Comparison of ENCODE assay signal across 28 cellular contexts in genomic region chr4:140575489-140575888, GRCh38. TPM values are rescaled to one million over a fixed set of nuclear protein-coding genes. Genes with fewer than 3 reads are reported as not detected.
A peak's percentile ranks its signal among the peaks of the same experiment; 100 is the strongest.
DNase-seq lines count a peak whose midpoint lies in the region; ATAC-seq, FAIRE-seq and TF ChIP-seq lines count a peak whose summit lies in the region.
"Had no signal": no experiment of that assay in that cellular context is flagged by ENCODE, and none has a peak within 500 bp of the region (broad histone marks: within the 10 kb centered on the region; RNA-seq: fewer than 3 reads in every experiment).

No MANE protein-coding gene starts in this region.

- TF ChIP-seq CTCF in GM23338 (conservative IDR thresholded peaks at IDR 0.05; ENCODE audit: low read depth in 2 of 2) (no peak), H1 (IDR thresholded peaks at IDR 0.05; ENCODE audit: control extremely low read depth in 1 of 3, insufficient read depth in 1 of 3, low read depth in 1 of 3, low read length in 3 of 3) (no peak), neural progenitor cell (IDR thresholded peaks at IDR 0.05) (no peak)

- no peaks in the 10 kb centered on the region for H4K20me1 ChIP-seq in GM23338 (replicated peaks; ENCODE audit: insufficient read depth)
- no peaks in the 10 kb centered on the region for H4K20me1 ChIP-seq in H1 (replicated peaks in 1 of 2; ENCODE audit: control insufficient read depth in 1 of 2, insufficient read depth in 2 of 2, low read length in 2 of 2)
- no peaks in the 10 kb centered on the region for H4K20me1 ChIP-seq in neural progenitor cell (ENCODE audit: low read depth)
- H4K20me1 ChIP-seq: BLaER1 had no signal

- H3K36me3 Mint-ChIP-seq in GM23338 (ENCODE audit: low read depth) = no peaks in the 10 kb centered on the region
- no peaks in the 10 kb centered on the region for H3K36me3 Mint-ChIP-seq in neural progenitor cell
- H3K36me3 Mint-ChIP-seq: CD14-positive monocyte; CD4-positive, CD25-positive, alpha-beta regulatory T cell; CD8-positive, alpha-beta memory T cell had no signal

- no peak overlapping the region for H3K56ac ChIP-seq in H1 (replicated peaks; ENCODE audit: insufficient read length, low read depth, low read length)

- no peak for TF ChIP-seq RAD21 in H1 (IDR thresholded peaks at IDR 0.05 in 1 of 2, conservative IDR thresholded peaks at IDR 0.05 in 1 of 2; ENCODE audit: low read depth in 2 of 2, low read length in 2 of 2)

- H3K79me1 ChIP-seq in H1 (ENCODE audit: low read depth, low read length) (no peaks in the 10 kb centered on the region), trophoblast cell (ENCODE audit: low read length) (peaks cover 3% of the 10 kb centered on the region)

- H2AK5ac ChIP-seq in H1 (ENCODE audit: low read depth, low read length) (no peak overlapping the region), trophoblast cell (ENCODE audit: low read length) (no peak overlapping the region)

- H2AFZ ChIP-seq in GM23338 = peak overlapping the region; percentile 59; the same call in 1 of the 2 replicates
- peak overlapping the region; percentile 59; the same call in 1 of the 2 replicates for H2AFZ ChIP-seq in H1 (ENCODE audit: low read length)
- no peak overlapping the region for H2AFZ ChIP-seq in neural progenitor cell (replicated peaks)
- peak overlapping the region; percentile 71 for H2AFZ ChIP-seq in trophoblast cell (ENCODE audit: insufficient read depth, low read length, poor library complexity)

- no peak overlapping the region for H4K91ac ChIP-seq in H1 (replicated peaks; ENCODE audit: insufficient read length, low read length)
- no peak overlapping the region for H4K91ac ChIP-seq in trophoblast cell (ENCODE audit: low read depth, low read length)

- no peak for FAIRE-seq in H1 (lab: Jason Lieb, UNC)
- FAIRE-seq: A549, G401.6, GM12878, GM12892, GM18507 had no signal

- H3K4ac ChIP-seq in H1 (replicated peaks; ENCODE audit: insufficient read length, low read depth, low read length) = no peak overlapping the region
- H3K4ac ChIP-seq in trophoblast cell (ENCODE audit: low read depth, low read length) = no peak overlapping the region

- H4K12ac ChIP-seq in trophoblast cell (ENCODE audit: low read depth, low read length) = no peak overlapping the region

- H4K8ac ChIP-seq in H1 (ENCODE audit: extremely low read depth, insufficient read depth, low read length) (no peak overlapping the region; the same call in 1 of the 2 replicates), trophoblast cell (ENCODE audit: low read depth, low read length) (no peak overlapping the region)

- no peak overlapping the region for H3K14ac ChIP-seq in H1 (ENCODE audit: insufficient read length)
- no peak overlapping the region for H3K14ac ChIP-seq in trophoblast cell (ENCODE audit: low read length)

- H3K9me3 ChIP-seq in H1 (ENCODE audit: insufficient read depth in 2 of 2, low read depth in 1 of 2, low read length in 1 of 2) = peaks cover 0 to 3% of the 10 kb centered on the region in 2 experiments; a peak in 1 of 4 replicates
- H3K9me3 ChIP-seq in neural progenitor cell (ENCODE audit: low read depth) = no peaks in the 10 kb centered on the region
- peaks cover 2% of the 10 kb centered on the region for H3K9me3 ChIP-seq in trophoblast cell (ENCODE audit: insufficient read depth, low read depth, low read length)
- H3K9me3 ChIP-seq: BLaER1 had no signal

- H3F3A ChIP-seq in GM23338 (replicated peaks; ENCODE audit: low read depth) (no peaks in the 10 kb centered on the region), neural progenitor cell (ENCODE audit: low read depth) (no peaks in the 10 kb centered on the region)

- CTCF ChIA-PET in H1 (lab: Charles Lee; ENCODE audit: partially characterized antibody) = no interaction called here

- ATAC-seq in GM23338 = peak; percentile 38
- ATAC-seq in SK-N-SH treated with all-trans-retinoic acid at 6 μM for 48 hours = no peak
- ATAC-seq: A549, GM12878 had no signal

- H3K27me3 ChIP-seq in GM23338 (ENCODE audit: insufficient read depth) = peaks cover 28% of the 10 kb centered on the region
- peaks cover 0 to 13% (median 4%) of the 10 kb centered on the region in 4 experiments; a peak in 6 of 7 replicates for H3K27me3 ChIP-seq in H1 (replicated peaks in 1 of 4; ENCODE audit: control insufficient read depth in 3 of 4, extremely low read depth in 1 of 4, insufficient read depth in 3 of 4, low read length in 3 of 4)
- peaks cover 55% of the 10 kb centered on the region for H3K27me3 ChIP-seq in neural progenitor cell
- peaks cover under 1% of the 10 kb centered on the region for H3K27me3 ChIP-seq in trophoblast cell (ENCODE audit: insufficient read depth, low read length)
- H3K27me3 ChIP-seq: BLaER1 had no signal

- H3K36me3 ChIP-seq in GM23338 (ENCODE audit: insufficient read depth) (no peaks in the 10 kb centered on the region), H1 (ENCODE audit: control insufficient read depth in 2 of 4, insufficient read depth in 4 of 4, low read length in 3 of 4) (no peaks in the 10 kb centered on the region), neural progenitor cell (no peaks in the 10 kb centered on the region), trophoblast cell (ENCODE audit: control insufficient read depth in 1 of 2, insufficient read depth in 2 of 2, low read length in 2 of 2) (no peaks in the 10 kb centered on the region)
- H3K36me3 ChIP-seq: BE2C, BLaER1 had no signal

- H4K5ac ChIP-seq in H1 (ENCODE audit: insufficient read length, low read depth, low read length) = no peak overlapping the region

- H3K9me2 ChIP-seq in GM23338 (ENCODE audit: insufficient read depth) = no peaks in the 10 kb centered on the region

- H2BK120ac ChIP-seq in H1 (replicated peaks; ENCODE audit: low read depth, low read length) = no peak overlapping the region
- no peak overlapping the region for H2BK120ac ChIP-seq in trophoblast cell (ENCODE audit: insufficient read depth, low read length, poor library complexity)

- TF ChIP-seq POLR2A in H1 (IDR thresholded peaks at IDR 0.05; ENCODE audit: control extremely low read depth in 1 of 2, low read depth in 2 of 2, low read length in 2 of 2) = no peak

- H3K4me1 Mint-ChIP-seq in GM23338 (no peaks in the 10 kb centered on the region), neural progenitor cell (peaks cover 4% of the 10 kb centered on the region)
- H3K4me1 Mint-ChIP-seq: CD14-positive monocyte; CD4-positive, CD25-positive, alpha-beta regulatory T cell; CD8-positive, alpha-beta memory T cell had no signal

- H3K27me3 Mint-ChIP-seq in GM23338 (ENCODE audit: insufficient read depth, low read depth, poor library complexity) (peaks cover 20% of the 10 kb centered on the region), neural progenitor cell (ENCODE audit: insufficient read depth, low read depth) (peaks cover 9% of the 10 kb centered on the region)

- H3K9ac ChIP-seq in H1 (replicated peaks in 1 of 4; ENCODE audit: extremely low read depth in 1 of 4, low read depth in 3 of 4, low read length in 3 of 4) = no peak overlapping the region
- H3K9ac ChIP-seq in neural progenitor cell = no peak overlapping the region
- no peak overlapping the region for H3K9ac ChIP-seq in trophoblast cell (ENCODE audit: low read length)
- H3K9ac ChIP-seq: BLaER1 had no signal

- no peak overlapping the region for H2BK15ac ChIP-seq in H1 (ENCODE audit: low read length)

- H2BK5ac ChIP-seq in H1 (ENCODE audit: low read depth, low read length) (no peak overlapping the region), trophoblast cell (ENCODE audit: low read depth, low read length, poor library complexity) (no peak overlapping the region)

- no peak overlapping the region for H3K4me3 Mint-ChIP-seq in GM23338
- H3K4me3 Mint-ChIP-seq in neural progenitor cell = no peak overlapping the region
- H3K4me3 Mint-ChIP-seq: CD14-positive monocyte; CD4-positive, alpha-beta memory T cell; CD4-positive, CD25-positive, alpha-beta regulatory T cell; CD8-positive, alpha-beta memory T cell had no signal

- H3K9me3 Mint-ChIP-seq in GM23338 = no peaks in the 10 kb centered on the region
- peaks cover 9% of the 10 kb centered on the region for H3K9me3 Mint-ChIP-seq in neural progenitor cell

- H3K79me2 ChIP-seq in GM23338 (replicated peaks; ENCODE audit: insufficient read depth) (no peaks in the 10 kb centered on the region), H1 (ENCODE audit: control insufficient read depth in 1 of 2, insufficient read depth in 2 of 2, low read length in 2 of 2) (no peaks in the 10 kb centered on the region), neural progenitor cell (ENCODE audit: low read depth) (no peaks in the 10 kb centered on the region), trophoblast cell (ENCODE audit: control insufficient read depth, insufficient read depth, low read length, poor library complexity) (no peaks in the 10 kb centered on the region)

- 87% methylated on average over 4 of the region's 4 CpGs; no CpG with 5 or more reads in 1 of the 2 experiments for WGBS in H1 (ENCODE audit: extremely low coverage in 1 of 2, insufficient coverage in 1 of 2, insufficient read length in 1 of 2, insufficient replicate concordance in 2 of 2, low coverage in 1 of 2, low lambda C conversion rate in 2 of 2, missing lambda C conversion rate in 1 of 2), 2 experiments
- WGBS in trophoblast cell (ENCODE audit: extremely low coverage, insufficient coverage, insufficient read length) = no CpG with 5 or more reads among the region's 4 CpGs

- DNase-seq in GM23338 (ENCODE audit: low spot score) (no peak), H1 (ENCODE audit: low read depth in 1 of 2, low spot score in 2 of 2) (no peak), neural progenitor cell (ENCODE audit: low spot score) (peak; percentile 46), trophoblast cell (no peak), DMS53 treated with DMSO at 0.1 percent for 48 hours (lab: John Stamatoyannopoulos, UW; ENCODE audit: unreplicated experiment) (no peak), AG08396 (ENCODE audit: low spot score) (no peak), GM03348 (ENCODE audit: low spot score) (no peak)
- DNase-seq: BE2C; C1 segment of cervical spinal cord; CD4-positive, alpha-beta memory T cell; CD4-positive, CD25-positive, alpha-beta regulatory T cell; CD8-positive, alpha-beta memory T cell; COR-L47; DMS 273 treated with DMSO at 0.1 percent for 48 hours; DMS153; DMS53; DMS79 treated with DMSO at 0.1 percent for 48 hours; GF-D8 had no signal

- H3K4me1 ChIP-seq in GM23338 (ENCODE audit: insufficient read depth) (no peaks in the 10 kb centered on the region), H1 (replicated peaks in 1 of 4; ENCODE audit: control insufficient read depth in 3 of 4, insufficient read depth in 4 of 4, low read length in 3 of 4) (no peaks in the 10 kb centered on the region), neural progenitor cell (peaks cover 7% of the 10 kb centered on the region), trophoblast cell (ENCODE audit: control insufficient read depth in 1 of 2, insufficient read depth in 2 of 2, low read length in 2 of 2) (peaks cover 5 to 6% of the 10 kb centered on the region in 2 experiments)
- H3K4me1 ChIP-seq: A549, BE2C, BLaER1 had no signal

- H3K23ac ChIP-seq in H1 (ENCODE audit: insufficient read length) = no peak overlapping the region
- no peak overlapping the region for H3K23ac ChIP-seq in trophoblast cell (ENCODE audit: low read length)

- POLR2A ChIA-PET in H1 (lab: Charles Lee; ENCODE audit: partially characterized antibody) = no interaction called here

- no peak overlapping the region for H3K27ac Mint-ChIP-seq in GM23338
- no peak overlapping the region for H3K27ac Mint-ChIP-seq in neural progenitor cell
- H3K27ac Mint-ChIP-seq: CD14-positive monocyte; CD4-positive, alpha-beta memory T cell; CD4-positive, CD25-positive, alpha-beta regulatory T cell; CD8-positive, alpha-beta memory T cell had no signal

- no peak overlapping the region for H2BK20ac ChIP-seq in H1 (ENCODE audit: low read length)

- H2BK12ac ChIP-seq in H1 (ENCODE audit: low read depth, low read length) (no peak overlapping the region), trophoblast cell (ENCODE audit: low read length) (no peak overlapping the region)

- H3K18ac ChIP-seq in H1 (ENCODE audit: extremely low read depth, low read length) (no peak overlapping the region), trophoblast cell (ENCODE audit: low read length) (no peak overlapping the region)

- no peak overlapping the region for H3K4me3 ChIP-seq in GM23338
- no peak overlapping the region for H3K4me3 ChIP-seq in H1 (ENCODE audit: extremely low read depth in 1 of 4, insufficient read depth in 2 of 4, low read depth in 3 of 4, low read length in 4 of 4)
- H3K4me3 ChIP-seq in neural progenitor cell = no peak overlapping the region
- H3K4me3 ChIP-seq in trophoblast cell (ENCODE audit: low read depth, low read length) = no peak overlapping the region
- H3K4me3 ChIP-seq: A549, BLaER1, GM12878 had no signal

- no peaks in the 10 kb centered on the region for H3K23me2 ChIP-seq in H1 (ENCODE audit: low read depth, low read length)

- no peak overlapping the region for H3K27ac ChIP-seq in GM23338 (ENCODE audit: low read depth)
- no peak overlapping the region for H3K27ac ChIP-seq in H1 (ENCODE audit: low read depth, low read length)
- no peak overlapping the region for H3K27ac ChIP-seq in neural progenitor cell
- H3K27ac ChIP-seq in trophoblast cell (ENCODE audit: low read depth, low read length) = no peak overlapping the region
- H3K27ac ChIP-seq: 22Rv1, A549, BLaER1 had no signal

- no peak for TF ChIP-seq EP300 in H1 (IDR thresholded peaks at IDR 0.05; ENCODE audit: borderline replicate concordance in 1 of 2, low read depth in 2 of 2, low read length in 2 of 2)

- H3K4me2 ChIP-seq in GM23338 (no peak overlapping the region), H1 (ENCODE audit: insufficient read depth in 1 of 2, low read depth in 2 of 2, low read length in 2 of 2) (no peak overlapping the region), neural progenitor cell (no peak overlapping the region), trophoblast cell (ENCODE audit: low read length) (no peak overlapping the region)
- H3K4me2 ChIP-seq: A549, BLaER1 had no signal

RNA-seq across cellular contexts. Expression of gene UCP1, which starts 6.7 kb away (rescaled TPM):
- total RNA-seq in GM23338 (2014; rRNA removed; shearing (Covaris generic)) = 0.21 TPM in 1 of 2 replicates, not detected in the other
- polyA plus RNA-seq in GM23338 (2016; fragmentation: Nextera tagmentation; extraction: Ambion mirVana) (0.40 TPM in 1 of 2 replicates, not detected in the other), H1 (2011; rRNA removed) (0.22 and 0.44 TPM in 2 replicates)
- total RNA-seq in H1 (2021; fragmentation: NEBNext Ultra II Directional; extraction: Animal tissue kit (Norgen Biotek cat#: 25700)) = 0.20 and 0.29 TPM in 2 replicates
- polyA plus RNA-seq in H1 (2011; cell fraction: cytosol; rRNA removed) = 0.32 TPM
- 0.31 TPM for polyA plus RNA-seq in H1 (2011; cell fraction: nucleus; rRNA removed)
- 0.20 to 0.65 TPM (median 0.46 TPM) in 4 replicates for polyA plus RNA-seq in H1 (2012, experiment 1 of 2)
- 0.20 TPM for polyA plus RNA-seq in H1 (2012, experiment 2 of 2)
- 0.18 TPM for polyA plus RNA-seq in H1 (2013, experiment 1 of 2)
- 0.07 TPM for polyA plus RNA-seq in H1 (2013, experiment 2 of 2)
- polyA minus RNA-seq in H1 (2011; rRNA and poly(A)+ RNA removed) = 0.19 and 0.63 TPM in 2 replicates
- polyA minus RNA-seq in H1 (2011; cell fraction: cytosol; rRNA and poly(A)+ RNA removed) = not detected
- polyA minus RNA-seq in H1 (2011; cell fraction: nucleus; rRNA and poly(A)+ RNA removed) = not detected
- total RNA-seq in neural progenitor cell (ENCODE audit: low replicate concordance) = 0.28 TPM in 1 of 2 replicates, not detected in the other
- 0.24 and 0.29 TPM in 2 replicates for polyA plus RNA-seq in trophoblast cell (2013)
- total RNA-seq: A172; CD4-positive, alpha-beta memory T cell; CD4-positive, CD25-positive, alpha-beta regulatory T cell; CD8-positive, alpha-beta memory T cell; GM12878 had no signal
- polyA plus RNA-seq: CD14-positive monocyte; CD4-positive, alpha-beta memory T cell; CD4-positive, CD25-positive, alpha-beta regulatory T cell; CD8-positive, alpha-beta memory T cell; GM12878 had no signal

RNA-seq across cellular contexts. Expression of gene ELMOD2, which starts 51.5 kb away (rescaled TPM):
- 22.7 and 28.9 TPM in 2 replicates for total RNA-seq in GM23338 (2014; rRNA removed; shearing (Covaris generic))
- polyA plus RNA-seq in GM23338 (2016; fragmentation: Nextera tagmentation; extraction: Ambion mirVana) (11.9 and 17.9 TPM in 2 replicates), H1 (2011; rRNA removed) (3.4 and 6.6 TPM in 2 replicates)
- 26.2 and 27.9 TPM in 2 replicates for total RNA-seq in H1 (2021; fragmentation: NEBNext Ultra II Directional; extraction: Animal tissue kit (Norgen Biotek cat#: 25700))
- polyA plus RNA-seq in H1 (2011; cell fraction: cytosol; rRNA removed) = 7.1 TPM
- 3.3 TPM for polyA plus RNA-seq in H1 (2011; cell fraction: nucleus; rRNA removed)
- 7.0 to 14.4 TPM (median 7.9 TPM) in 4 replicates for polyA plus RNA-seq in H1 (2012, experiment 1 of 2)
- 0.79 TPM for polyA plus RNA-seq in H1 (2012, experiment 2 of 2)
- polyA plus RNA-seq in H1 (2013, experiment 1 of 2) = 25.3 TPM
- polyA plus RNA-seq in H1 (2013, experiment 2 of 2) = 27.0 TPM
- 7.6 and 11.8 TPM in 2 replicates for polyA minus RNA-seq in H1 (2011; rRNA and poly(A)+ RNA removed)
- polyA minus RNA-seq in H1 (2011; cell fraction: cytosol; rRNA and poly(A)+ RNA removed) = 16.8 TPM
- 27.3 TPM for polyA minus RNA-seq in H1 (2011; cell fraction: nucleus; rRNA and poly(A)+ RNA removed)
- total RNA-seq in neural progenitor cell (ENCODE audit: low replicate concordance) = 66.1 and 128 TPM in 2 replicates
- polyA plus RNA-seq in trophoblast cell (2013) = 21.0 and 22.1 TPM in 2 replicates
